Comparison of ENCODE assay signal across 19 cellular contexts in the genomic region with DNA sequence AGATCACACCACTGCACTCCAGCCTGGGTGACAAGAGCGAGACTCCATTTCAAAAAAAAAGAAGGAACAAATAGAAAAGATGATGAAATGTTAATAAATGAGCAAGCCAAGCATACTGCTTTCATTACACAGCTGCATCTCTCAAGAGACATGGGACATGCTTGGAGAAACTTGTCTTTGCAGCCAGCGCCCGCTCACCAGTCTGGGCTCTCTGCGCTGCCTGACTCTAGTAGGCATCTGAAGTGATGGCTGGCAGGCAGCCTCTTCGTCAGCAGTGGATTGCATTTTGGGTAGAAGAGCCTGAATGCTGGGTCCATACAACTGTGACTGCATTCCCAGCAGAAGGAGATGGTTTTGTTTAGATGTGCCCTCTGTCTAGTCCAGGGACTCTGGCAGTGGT. TPM values are rescaled to one million over a fixed set of nuclear protein-coding genes. Genes with fewer than 3 reads are reported as not detected.
DNase-seq lines count a peak whose midpoint lies in the region; ATAC-seq and TF ChIP-seq lines count a peak whose summit lies in the region.
"Had no signal": no experiment of that assay in that cellular context is flagged by ENCODE, and none has a peak within 500 bp of the region (broad histone marks: within the 10 kb centered on the region; RNA-seq: fewer than 3 reads in every experiment).

No MANE protein-coding gene starts in this region.

- no peaks in the 10 kb centered on the region for H3K9me3 Mint-ChIP-seq in MCF 10A (ENCODE audit: unreplicated experiment)
- no peaks in the 10 kb centered on the region for H3K9me3 Mint-ChIP-seq in activated T-helper 17 cell treated with anti-CD3 and anti-CD28 coated beads, Interleukin-2, amount 50 U/mL, for 72 hours
- H3K9me3 Mint-ChIP-seq: central memory CD8-positive, alpha-beta T cell had no signal

- no TSS peak for BruUV-seq in MCF 10A (replicated peaks; lab: Mats Ljungman, UMichigan)

- H3K4me1 Mint-ChIP-seq in MCF 10A (ENCODE audit: insufficient read depth, unreplicated experiment) = peaks cover 20% of the 10 kb centered on the region
- peaks cover 27% of the 10 kb centered on the region for H3K4me1 Mint-ChIP-seq in activated T-helper 17 cell treated with anti-CD3 and anti-CD28 coated beads, Interleukin-2, amount 50 U/mL, for 72 hours

- ATAC-seq in activated T-helper 17 cell treated with anti-CD3 and anti-CD28 coated beads, Interleukin-2, amount 50 U/mL, for 72 hours (replicated peaks) = no peak
- peak; percentile 28 for ATAC-seq in gastroesophageal sphincter
- ATAC-seq: activated CD4-positive, CD25-positive, alpha-beta regulatory T cell treated with anti-CD3 and anti-CD28 coated beads, Interleukin-2, amount 50 U/mL, for 24 hours had no signal

- H3K27ac ChIP-seq in breast epithelium (peak overlapping the region in 1 of 2 donors; percentile 48), gastroesophageal sphincter (peak overlapping the region in 3 of 4 donors; percentile 55 to 63 (median 57)), spleen (peak overlapping the region in 6 of 8 donors; percentile 46 to 90 (median 85))

- no peak for TF ChIP-seq CTCF in MCF 10A (IDR thresholded peaks at IDR 0.05; ENCODE audit: unreplicated experiment)
- TF ChIP-seq CTCF in breast epithelium (IDR thresholded peaks at IDR 0.05) = no peak
- TF ChIP-seq CTCF in gastroesophageal sphincter (IDR thresholded peaks at IDR 0.05) = no peak
- TF ChIP-seq CTCF in spleen (IDR thresholded peaks at IDR 0.05 in 8 of 11, conservative IDR thresholded peaks at IDR 0.05 in 3 of 11) = no peak

- 80 to 89% methylated on average over 1 to 5 of the region's 5 CpGs for WGBS in gastroesophageal sphincter (ENCODE audit: low coverage in 1 of 2), 2 donors
- whole genome bisulfite sequencing in spleen, 5 donors = 76 to 92% (median 88%) methylated on average over 5 of the region's 5 CpGs

- DNase-seq in MCF 10A (ENCODE audit: unreplicated experiment) (no peak), breast epithelium (ENCODE audit: low spot score in 2 of 2) (no peak), spleen (no peak), NCI-H774 (lab: John Stamatoyannopoulos, UW) (no peak), UCSD-AML1 (lab: John Stamatoyannopoulos, UW; ENCODE audit: unreplicated experiment) (no peak), erythroblast (lab: John Stamatoyannopoulos, UW) (no peak)
- DNase-seq: heart right ventricle, islet precursor cell, NCI-H2081, NCI-H526 treated with DMSO at 0.1 percent for 48 hours, T-helper 2 cell had no signal

- H3K4me1 ChIP-seq in breast epithelium (peaks cover 0 to 8% of the 10 kb centered on the region in 2 donors), gastroesophageal sphincter (peaks cover 0 to 27% (median 14%) of the 10 kb centered on the region in 3 donors), spleen (peaks cover 0 to 44% (median 10%) of the 10 kb centered on the region in 6 donors)

- no peaks in the 10 kb centered on the region for H3K9me3 ChIP-seq in breast epithelium
- H3K9me3 ChIP-seq in gastroesophageal sphincter = no peaks in the 10 kb centered on the region
- no peaks in the 10 kb centered on the region for H3K9me3 ChIP-seq in spleen
- H3K9me3 ChIP-seq: heart right ventricle had no signal

- H3K4me3 ChIP-seq in breast epithelium = no peak overlapping the region
- H3K4me3 ChIP-seq in gastroesophageal sphincter = no peak overlapping the region
- peak overlapping the region in 1 of 8 donors; percentile 22 for H3K4me3 ChIP-seq in spleen
- H3K4me3 ChIP-seq: heart right ventricle had no signal

- intact Hi-C loops in MCF 10A (cut with micrococcal nuclease) = no loop called here
- intact Hi-C loops in breast epithelium (cut with DNase I; ENCODE audit: low total_unique reads) = no loop called here
- intact Hi-C loops in spleen (cut with DNase I; ENCODE audit: low total_unique reads) = no loop called here

- POLR2A ChIA-PET in MCF 10A (lab: Yijun Ruan, JAX) = interaction anchor here (0.6 to 1.6 kb wide), 4 partner anchors 10 to 672 kb away, joined by 3 to 4 read pairs (median 4); no protein-coding TSS in a partner anchor

- TF ChIP-seq POLR2A in breast epithelium (IDR thresholded peaks at IDR 0.05) (no peak), gastroesophageal sphincter (IDR thresholded peaks at IDR 0.05) (no peak), spleen (IDR thresholded peaks at IDR 0.05) (no peak), erythroblast (IDR thresholded peaks at IDR 0.05; ENCODE audit: low read length) (no peak)

- H3K36me3 ChIP-seq in breast epithelium (no peaks in the 10 kb centered on the region), gastroesophageal sphincter (peaks cover 0 to 100% of the 10 kb centered on the region in 2 donors), spleen (peaks cover 0 to 82% (median 19%) of the 10 kb centered on the region in 6 donors)

- CTCF ChIA-PET in MCF 10A (lab: Yijun Ruan, JAX) = interaction anchor here (0.7 to 1.0 kb wide), 4 partner anchors 90 to 483 kb away, joined by 3 read pairs; a partner anchor contains a TSS

- H3K27ac Mint-ChIP-seq in MCF 10A (ENCODE audit: low read depth, unreplicated experiment) = peak overlapping the region; percentile 8
- no peak overlapping the region for H3K27ac Mint-ChIP-seq in activated T-helper 17 cell treated with anti-CD3 and anti-CD28 coated beads, Interleukin-2, amount 50 U/mL, for 72 hours
- H3K27ac Mint-ChIP-seq: activated naive CD8-positive, alpha-beta T cell; progenitor cell of endocrine pancreas had no signal

- no peak overlapping the region for H3K4me3 Mint-ChIP-seq in MCF 10A (ENCODE audit: unreplicated experiment)
- H3K4me3 Mint-ChIP-seq in activated T-helper 17 cell treated with anti-CD3 and anti-CD28 coated beads, Interleukin-2, amount 50 U/mL, for 72 hours = peak overlapping the region; percentile 43
- H3K4me3 Mint-ChIP-seq: activated naive CD8-positive, alpha-beta T cell; central memory CD8-positive, alpha-beta T cell had no signal

- peaks cover 98% of the 10 kb centered on the region for H3K36me3 Mint-ChIP-seq in MCF 10A (ENCODE audit: insufficient read depth, unreplicated experiment)
- H3K36me3 Mint-ChIP-seq in activated T-helper 17 cell treated with anti-CD3 and anti-CD28 coated beads, Interleukin-2, amount 50 U/mL, for 72 hours (ENCODE audit: low read depth) = peaks cover 96% of the 10 kb centered on the region

- H3K27me3 ChIP-seq in breast epithelium (no peaks in the 10 kb centered on the region), gastroesophageal sphincter (no peaks in the 10 kb centered on the region), spleen (replicated peaks in 1 of 7) (no peaks in the 10 kb centered on the region)
- H3K27me3 ChIP-seq: heart right ventricle had no signal

- no peak for TF ChIP-seq EP300 in gastroesophageal sphincter (IDR thresholded peaks at IDR 0.05)

- H3K27me3 Mint-ChIP-seq in MCF 10A (ENCODE audit: insufficient read depth, unreplicated experiment) = no peaks in the 10 kb centered on the region
- no peaks in the 10 kb centered on the region for H3K27me3 Mint-ChIP-seq in activated T-helper 17 cell treated with anti-CD3 and anti-CD28 coated beads, Interleukin-2, amount 50 U/mL, for 72 hours
- H3K27me3 Mint-ChIP-seq: activated naive CD8-positive, alpha-beta T cell; central memory CD8-positive, alpha-beta T cell had no signal

RNA-seq across cellular contexts. Expression of a gene that starts 48.0 kb away (rescaled TPM):
- total RNA-seq in MCF 10A (2022) (22.8 and 41.0 TPM in 2 replicates), breast epithelium (10 to 100 TPM; 23.6 to 26.8 (median 24.0) TPM), gastroesophageal sphincter (10 to 100 TPM; 44.7 to 59.4 (median 55.5) TPM), spleen (10 to 100 TPM; 40.3 to 74.5 (median 55.5) TPM)
- 10 to 100 TPM; 38.2 to 41.2 TPM for total RNA-seq in activated T-helper 17 cell treated with anti-CD3 and anti-CD28 coated beads, Interleukin-2, amount 50 U/mL, for 72 hours
- 1 to 10 TPM; 2.8 to 6.1 (median 3.9) TPM for polyA plus RNA-seq in spleen

RNA-seq across cellular contexts. Expression of a gene that starts 48.9 kb away (rescaled TPM):
- total RNA-seq in MCF 10A (2022) (not detected in 2 replicates), breast epithelium (1 to 10 TPM; 2.9 to 5.6 (median 5.6) TPM), gastroesophageal sphincter (1 to 10 TPM; 1.4 to 3.3 (median 2.8) TPM), spleen (10 to 100 TPM in 2 of 7 donors, 1 to 10 TPM in 5; 2.4 to 14.0 (median 8.3) TPM)
- total RNA-seq in activated T-helper 17 cell treated with anti-CD3 and anti-CD28 coated beads, Interleukin-2, amount 50 U/mL, for 72 hours = not detected
- polyA plus RNA-seq in spleen = 10 to 100 TPM in 2 of 3 donors, 1 to 10 TPM in 1; 4.9 to 12.8 (median 12.0) TPM
- total RNA-seq: A172, progenitor cell of endocrine pancreas, RPMI7951 had no signal

RNA-seq across cellular contexts. Expression of a gene that starts 49.1 kb away (rescaled TPM):
- total RNA-seq in MCF 10A (2022) = not detected in 2 replicates
- 10 to 100 TPM in 2 of 3 donors, 1 to 10 TPM in 1; 6.3 to 21.3 (median 21.3) TPM for total RNA-seq in breast epithelium
- under 1 TPM in 1 of 2 donors, not detected in 1; 0.03 TPM for total RNA-seq in activated T-helper 17 cell treated with anti-CD3 and anti-CD28 coated beads, Interleukin-2, amount 50 U/mL, for 72 hours
- 10 to 100 TPM in 3 of 4 donors, 1 to 10 TPM in 1; 7.2 to 13.9 (median 11.7) TPM for total RNA-seq in gastroesophageal sphincter
- total RNA-seq in spleen = 10 to 100 TPM; 25.0 to 54.7 (median 35.7) TPM
- polyA plus RNA-seq in spleen = 10 to 100 TPM in 2 of 3 donors, 1 to 10 TPM in 1; 8.2 to 20.5 (median 14.0) TPM
- total RNA-seq: A172, progenitor cell of endocrine pancreas, RPMI7951 had no signal
